Comparison of ENCODE assay signal across 27 cellular contexts in the genomic region with DNA sequence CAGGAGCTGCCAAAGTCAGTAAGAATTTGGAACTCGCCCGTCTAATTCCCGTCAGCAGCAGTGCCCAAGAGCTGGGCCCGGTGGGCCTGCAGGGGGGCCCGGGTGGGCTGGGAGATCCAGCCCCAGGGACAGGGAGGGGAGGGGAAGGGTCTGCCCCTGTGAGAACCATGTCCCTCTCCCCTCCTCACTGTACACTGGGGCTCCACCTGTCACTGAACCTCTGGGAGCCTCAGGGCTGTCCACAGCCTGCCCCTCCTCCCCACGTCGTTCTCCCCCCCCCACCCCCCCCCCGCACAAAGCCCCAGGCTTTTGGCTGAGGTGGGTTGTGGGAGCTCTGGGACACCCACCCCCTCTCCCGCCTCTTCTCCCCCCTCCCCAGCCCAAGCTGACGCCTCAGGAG. TPM values are rescaled to one million over a fixed set of nuclear protein-coding genes. Genes with fewer than 3 reads are reported as not detected.
"Had no signal": no experiment of that assay in that cellular context is flagged by ENCODE, and none has a peak within 500 bp of the region (broad histone marks: within the 10 kb centered on the region; RNA-seq: fewer than 3 reads in every experiment).

No MANE protein-coding gene starts in this region.

- H3K4me1 Mint-ChIP-seq: activated CD4-positive, alpha-beta T cell treated with anti-CD3 and anti-CD28 coated beads, Interleukin-2, amount 10 ng/mL, durations not matched to agents 7 days and 5 days; T-cell had no signal

- ATAC-seq: activated T-cell treated with anti-CD3 and anti-CD28 coated beads, Interleukin-2, amount 50 U/mL, for 4 hours; Panc1; T-cell had no signal

- H3K27ac Mint-ChIP-seq: activated CD4-positive, alpha-beta memory T cell treated with anti-CD3 and anti-CD28 coated beads for 36 hours; activated CD4-positive, alpha-beta T cell treated with anti-CD3 and anti-CD28 coated beads, Interleukin-2, amount 10 ng/mL, durations not matched to agents 7 days and 5 days; activated naive CD4-positive, alpha-beta T cell treated with anti-CD3 and anti-CD28 coated beads for 36 hours; activated naive CD8-positive, alpha-beta T cell treated with anti-CD3 and anti-CD28 coated beads for 36 hours; T-cell had no signal

- H3K27me3 Mint-ChIP-seq: activated CD4-positive, alpha-beta memory T cell treated with anti-CD3 and anti-CD28 coated beads for 36 hours; activated CD4-positive, alpha-beta T cell treated with anti-CD3 and anti-CD28 coated beads, Interleukin-2, amount 10 ng/mL, durations not matched to agents 7 days and 5 days; activated naive CD8-positive, alpha-beta T cell treated with anti-CD3 and anti-CD28 coated beads for 36 hours; T-cell had no signal

- H3K4me1 ChIP-seq: SJSA1 had no signal

- H3K4me3 Mint-ChIP-seq: activated CD4-positive, alpha-beta memory T cell treated with anti-CD3 and anti-CD28 coated beads for 36 hours; activated CD4-positive, alpha-beta T cell treated with anti-CD3 and anti-CD28 coated beads, Interleukin-2, amount 10 ng/mL, durations not matched to agents 7 days and 5 days; activated naive CD4-positive, alpha-beta T cell treated with anti-CD3 and anti-CD28 coated beads for 36 hours; activated naive CD8-positive, alpha-beta T cell treated with anti-CD3 and anti-CD28 coated beads for 36 hours; activated T-cell treated with anti-CD3 and anti-CD28 coated beads, Interleukin-2, amount 50 U/mL, for 4 hours; T-cell had no signal

- DNase-seq: activated CD4-positive, alpha-beta memory T cell treated with anti-CD3 and anti-CD28 coated beads for 36 hours; activated CD4-positive, alpha-beta T cell treated with anti-CD3 and anti-CD28 coated beads, Interleukin-2, amount 10 ng/mL, durations not matched to agents 7 days and 5 days; activated CD4-positive, CD25-positive, alpha-beta regulatory T cell; activated CD8-positive, alpha-beta memory T cell treated with anti-CD3 and anti-CD28 coated beads for 24 hours; activated effector memory CD4-positive, alpha-beta T cell treated with anti-CD3 and anti-CD28 coated beads, Interleukin-2, amount 50 U/mL, for 16 hours; activated naive CD4-positive, alpha-beta T cell treated with anti-CD3 and anti-CD28 coated beads for 36 hours; activated naive CD8-positive, alpha-beta T cell treated with anti-CD3 and anti-CD28 coated beads for 36 hours; activated T-cell treated with anti-CD3 and anti-CD28 coated beads, Interleukin-2, amount 50 U/mL, for 4 hours; anterior cingulate cortex; caudate nucleus; MG63; NCI-H1105; NCI-H1436; NCI-H1694 treated with DMSO at 0.1 percent for 48 hours; NCI-H2029 treated with DMSO at 0.1 percent for 48 hours; NCI-H345; NCI-H510A; NCI-H526 treated with DMSO at 0.1 percent for 48 hours; NCI-H82; OCI-M1; SHP77; T-cell; T-helper 2 cell had no signal

- H3K9me3 Mint-ChIP-seq: activated CD4-positive, alpha-beta memory T cell treated with anti-CD3 and anti-CD28 coated beads for 36 hours; activated CD4-positive, alpha-beta T cell treated with anti-CD3 and anti-CD28 coated beads, Interleukin-2, amount 10 ng/mL, durations not matched to agents 7 days and 5 days; activated naive CD4-positive, alpha-beta T cell treated with anti-CD3 and anti-CD28 coated beads for 36 hours; activated naive CD8-positive, alpha-beta T cell treated with anti-CD3 and anti-CD28 coated beads for 36 hours; activated T-cell treated with anti-CD3 and anti-CD28 coated beads, Interleukin-2, amount 50 U/mL, for 4 hours; T-cell had no signal

- H3K27ac ChIP-seq: KMS-11, SJSA1, VCaP had no signal

- H3K27me3 ChIP-seq: MG63, SJSA1 had no signal

- H3K4me2 ChIP-seq: KMS-11 had no signal

- H3K9me3 ChIP-seq: MG63, SJSA1 had no signal

- H3K4me3 ChIP-seq: MG63, SJSA1 had no signal

RNA-seq across cellular contexts. Expression of a gene that starts 8.2 kb away (rescaled TPM):
- total RNA-seq: SJSA1 had no signal
